23 cellular contexts compared by ENCODE assay signal in the genomic region with DNA sequence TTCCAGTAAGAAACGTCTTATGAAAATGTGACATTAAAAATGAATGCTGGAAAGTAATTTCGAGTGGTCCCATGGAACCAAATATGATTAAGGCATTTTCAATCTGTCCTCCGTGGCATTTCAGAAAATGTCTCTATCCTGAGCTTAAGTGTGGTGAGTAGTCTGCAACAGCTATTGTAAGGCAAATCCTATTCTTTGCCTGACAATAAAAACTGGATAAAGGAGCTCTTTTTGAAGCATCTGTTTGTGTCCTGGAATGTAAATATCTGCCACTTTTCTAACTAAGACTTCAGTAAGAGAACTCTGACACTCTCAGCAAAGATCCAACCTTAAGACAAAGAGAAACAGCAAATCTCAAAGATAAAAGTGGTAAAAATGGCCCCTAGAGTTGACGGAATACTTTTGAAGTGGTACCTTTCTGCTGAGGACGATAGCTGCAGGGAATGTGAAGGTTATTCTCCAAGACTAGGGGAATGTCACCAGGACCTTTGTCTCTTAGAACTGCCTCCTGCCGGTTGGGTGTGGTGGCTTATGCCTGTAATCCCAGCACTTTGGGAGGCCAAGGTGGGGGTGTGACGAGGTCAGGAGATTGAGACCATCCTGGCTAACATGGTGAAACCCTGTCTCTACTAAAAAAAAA.
A peak's percentile ranks its signal among the peaks of the same experiment; 100 is the strongest.
DNase-seq lines count a peak whose midpoint lies in the region; ATAC-seq, FAIRE-seq and TF ChIP-seq lines count a peak whose summit lies in the region.
"Had no signal": no experiment of that assay in that cellular context is flagged by ENCODE, and none has a peak within 500 bp of the region (broad histone marks: within the 10 kb centered on the region; RNA-seq: fewer than 3 reads in every experiment).

No MANE protein-coding gene starts in this region.

- H3K4me1 ChIP-seq in HAP-1 (peaks cover 21% of the 10 kb centered on the region), H1 (replicated peaks in 1 of 4; ENCODE audit: control insufficient read depth in 3 of 4, insufficient read depth in 4 of 4, low read length in 3 of 4) (peaks cover 2 to 21% (median 11%) of the 10 kb centered on the region in 4 experiments; a peak in 4 of 7 replicates), left ventricle myocardium inferior (no peaks in the 10 kb centered on the region)
- H3K4me1 ChIP-seq: A549; BLaER1 treated with 17β-estradiol and CSF1 and Interleukin-3, amounts not matched to agents 10 nM and 100 nM had no signal

- intact Hi-C loops in left ventricle myocardium inferior (cut with micrococcal nuclease), result no loop called here

- H3K9ac ChIP-seq in H1 (replicated peaks in 1 of 4; ENCODE audit: extremely low read depth in 1 of 4, low read depth in 3 of 4, low read length in 3 of 4), result no peak overlapping the region
- H3K9ac ChIP-seq: BLaER1 treated with 17β-estradiol and CSF1 and Interleukin-3, amounts not matched to agents 10 nM and 100 nM had no signal

- no peak overlapping the region for H4K8ac ChIP-seq in H1 (ENCODE audit: extremely low read depth, insufficient read depth, low read length)

- peak overlapping the region; percentile 94 for H4K91ac ChIP-seq in H1 (replicated peaks; ENCODE audit: insufficient read length, low read length)

- no peak overlapping the region for H2BK15ac ChIP-seq in H1 (ENCODE audit: low read length)

- H4K5ac ChIP-seq in H1 (ENCODE audit: insufficient read length, low read depth, low read length), result no peak overlapping the region

- H3K79me1 ChIP-seq in H1 (ENCODE audit: low read depth, low read length), result no peaks in the 10 kb centered on the region

- no peak overlapping the region for H3K4ac ChIP-seq in H1 (replicated peaks; ENCODE audit: insufficient read length, low read depth, low read length)

- no peak for TF ChIP-seq RAD21 in H1 (IDR thresholded peaks at IDR 0.05 in 1 of 2, conservative IDR thresholded peaks at IDR 0.05 in 1 of 2; ENCODE audit: low read depth in 2 of 2, low read length in 2 of 2)

- H3K4me2 ChIP-seq in H1 (ENCODE audit: insufficient read depth in 1 of 2, low read depth in 2 of 2, low read length in 2 of 2), result peak overlapping the region; percentile 18 to 30; a peak in 3 of 4 replicates
- H3K4me2 ChIP-seq: A549; BLaER1 treated with 17β-estradiol and CSF1 and Interleukin-3, amounts not matched to agents 10 nM and 100 nM had no signal

- H2BK12ac ChIP-seq in H1 (ENCODE audit: low read depth, low read length), result peak overlapping the region; percentile 100; the same call in 1 of the 2 replicates

- H3K9me3 ChIP-seq in HAP-1, result no peaks in the 10 kb centered on the region
- no peaks in the 10 kb centered on the region for H3K9me3 ChIP-seq in H1 (ENCODE audit: insufficient read depth in 2 of 2, low read depth in 1 of 2, low read length in 1 of 2)
- no peaks in the 10 kb centered on the region for H3K9me3 ChIP-seq in left ventricle myocardium inferior (replicated peaks)
- H3K9me3 ChIP-seq in T-helper 17 cell (ENCODE audit: control insufficient read depth, low read length, poor library complexity, severe bottlenecking), result no peaks in the 10 kb centered on the region
- H3K9me3 ChIP-seq: A549; BLaER1 treated with 17β-estradiol and CSF1 and Interleukin-3, amounts not matched to agents 10 nM and 100 nM; MG63 had no signal

- POLR2A ChIA-PET in H1 (lab: Charles Lee; ENCODE audit: partially characterized antibody), result interaction anchor here (0.6 kb wide), 2 partner anchors 147 to 1597 kb away, joined by 3 to 4 read pairs; no protein-coding TSS in a partner anchor

- no peak for TF ChIP-seq POLR2A in H1 (IDR thresholded peaks at IDR 0.05; ENCODE audit: control extremely low read depth in 1 of 2, low read depth in 2 of 2, low read length in 2 of 2)

- peak overlapping the region; percentile 100 for H2BK5ac ChIP-seq in H1 (ENCODE audit: low read depth, low read length)

- no peak overlapping the region for H3K4me3 Mint-ChIP-seq in T-helper 17 cell
- H3K4me3 Mint-ChIP-seq: CD4-positive, alpha-beta T cell had no signal

- H2AK5ac ChIP-seq in H1 (ENCODE audit: low read depth, low read length), result no peak overlapping the region; the same call in 1 of the 2 replicates

- H2BK20ac ChIP-seq in H1 (ENCODE audit: low read length), result no peak overlapping the region

- TF ChIP-seq EP300 in H1 (IDR thresholded peaks at IDR 0.05; ENCODE audit: borderline replicate concordance in 1 of 2, low read depth in 2 of 2, low read length in 2 of 2), result no peak

- ATAC-seq in T-helper 17 cell, result no peak
- ATAC-seq: A549 had no signal

- in situ Hi-C loops in HAP-1 (cut with MboI; ENCODE audit: low sequenced_read_pairs) (no loop called here), G401 (cut with HindIII; ENCODE audit: low sequenced_read_pairs) (no loop called here)

- TF ChIP-seq CTCF in H1 (IDR thresholded peaks at IDR 0.05; ENCODE audit: control extremely low read depth in 1 of 3, insufficient read depth in 1 of 3, low read depth in 1 of 3, low read length in 3 of 3) (no peak), left ventricle myocardium inferior (IDR thresholded peaks at IDR 0.05; ENCODE audit: borderline replicate concordance) (no peak)

- no peak overlapping the region for H3K56ac ChIP-seq in H1 (replicated peaks; ENCODE audit: insufficient read length, low read depth, low read length)

- no peaks in the 10 kb centered on the region for H3K27me3 ChIP-seq in HAP-1 (ENCODE audit: low read depth)
- no peaks in the 10 kb centered on the region for H3K27me3 ChIP-seq in H1 (replicated peaks in 1 of 4; ENCODE audit: control insufficient read depth in 3 of 4, extremely low read depth in 1 of 4, insufficient read depth in 3 of 4, low read length in 3 of 4)
- no peaks in the 10 kb centered on the region for H3K27me3 ChIP-seq in left ventricle myocardium inferior (ENCODE audit: low read depth)
- H3K27me3 ChIP-seq: BLaER1 treated with 17β-estradiol and CSF1 and Interleukin-3, amounts not matched to agents 10 nM and 100 nM; MG63 had no signal

- H2BK120ac ChIP-seq in H1 (replicated peaks; ENCODE audit: low read depth, low read length), result peak overlapping the region; percentile 52

- CTCF ChIA-PET in H1 (lab: Charles Lee; ENCODE audit: partially characterized antibody), result interaction anchor here (2.5 kb wide), 1 partner anchor 514 kb away, joined by 9 read pairs; no protein-coding TSS in a partner anchor

- H3K23me2 ChIP-seq in H1 (ENCODE audit: low read depth, low read length), result no peaks in the 10 kb centered on the region

- H3K4me1 Mint-ChIP-seq in T-helper 17 cell, result no peaks in the 10 kb centered on the region

- no peaks in the 10 kb centered on the region for H4K20me1 ChIP-seq in H1 (replicated peaks in 1 of 2; ENCODE audit: control insufficient read depth in 1 of 2, insufficient read depth in 2 of 2, low read length in 2 of 2)
- H4K20me1 ChIP-seq: BLaER1 treated with 17β-estradiol and CSF1 and Interleukin-3, amounts not matched to agents 10 nM and 100 nM had no signal

- no peak for FAIRE-seq in H1 (lab: Jason Lieb, UNC)
- FAIRE-seq: A549, GM12891 had no signal

- no peak overlapping the region for H2AFZ ChIP-seq in H1 (ENCODE audit: low read length)

- H3K14ac ChIP-seq in H1 (ENCODE audit: insufficient read length), result no peak overlapping the region

- H3K36me3 Mint-ChIP-seq in T-helper 17 cell (ENCODE audit: low read depth), result no peaks in the 10 kb centered on the region

- H3K4me3 ChIP-seq in HAP-1 (no peak overlapping the region), H1 (ENCODE audit: extremely low read depth in 1 of 4, insufficient read depth in 2 of 4, low read depth in 3 of 4, low read length in 4 of 4) (peak overlapping the region in 1 of 4 experiments; percentile 13; a peak in 1 of 8 replicates), left ventricle myocardium inferior (no peak overlapping the region)
- H3K4me3 ChIP-seq: A549; BLaER1 treated with 17β-estradiol and CSF1 and Interleukin-3, amounts not matched to agents 10 nM and 100 nM; MG63 had no signal

- no peak overlapping the region for H3K27ac Mint-ChIP-seq in T-helper 17 cell
- H3K27ac Mint-ChIP-seq: CD4-positive, alpha-beta T cell had no signal

- H3K36me3 ChIP-seq in HAP-1 (replicated peaks), result no peaks in the 10 kb centered on the region
- no peaks in the 10 kb centered on the region for H3K36me3 ChIP-seq in H1 (ENCODE audit: control insufficient read depth in 2 of 4, insufficient read depth in 4 of 4, low read length in 3 of 4)
- H3K36me3 ChIP-seq in left ventricle myocardium inferior, result no peaks in the 10 kb centered on the region
- H3K36me3 ChIP-seq: BLaER1 treated with 17β-estradiol and CSF1 and Interleukin-3, amounts not matched to agents 10 nM and 100 nM; MG63 had no signal

- H3K23ac ChIP-seq in H1 (ENCODE audit: insufficient read length), result no peak overlapping the region

- no peaks in the 10 kb centered on the region for H3K79me2 ChIP-seq in H1 (ENCODE audit: control insufficient read depth in 1 of 2, insufficient read depth in 2 of 2, low read length in 2 of 2)

- H3K27me3 Mint-ChIP-seq in T-helper 17 cell, result no peaks in the 10 kb centered on the region
- H3K27me3 Mint-ChIP-seq: CD4-positive, alpha-beta T cell had no signal

- H3K18ac ChIP-seq in H1 (ENCODE audit: extremely low read depth, low read length), result peak overlapping the region; percentile 84; the same call in 1 of the 2 replicates

- H3K27ac ChIP-seq in H1 (ENCODE audit: low read depth, low read length), result no peak overlapping the region; the same call in 1 of the 2 replicates
- H3K27ac ChIP-seq in left ventricle myocardium inferior (replicated peaks), result no peak overlapping the region
- H3K27ac ChIP-seq: A549; BLaER1 treated with 17β-estradiol and CSF1 and Interleukin-3, amounts not matched to agents 10 nM and 100 nM had no signal

- WGBS in H1 (ENCODE audit: extremely low coverage in 1 of 2, insufficient coverage in 1 of 2, insufficient read length in 1 of 2, insufficient replicate concordance in 2 of 2, low coverage in 1 of 2, low lambda C conversion rate in 2 of 2, missing lambda C conversion rate in 1 of 2), 2 experiments, result 42% methylated on average over 7 of the region's 7 CpGs; no CpG with 5 or more reads in 1 of the 2 experiments

- DNase-seq in HAP-1 (ENCODE audit: low spot score in 2 of 2), result peak; percentile 62 to 88
- no peak for DNase-seq in H1 (ENCODE audit: low read depth in 1 of 2, low spot score in 2 of 2)
- DNase-seq in iPS-NIHi11 (ENCODE audit: low spot score), result peak; percentile 51
- no peak for DNase-seq in G401 (ENCODE audit: low spot score)
- DNase-seq in left ventricle myocardium inferior, result no peak
- no peak for DNase-seq in T-helper 17 cell
- DNase-seq in activated CD4-positive, CD25-positive, alpha-beta regulatory T cell treated with anti-CD3 and anti-CD28 coated beads, Interleukin-2, amount 50 U/mL, for 72 hours, result no peak
- DNase-seq: AML-193; CD4-positive, alpha-beta T cell; COR-L47; GF-D8; GOT3; KBM-7; MG63; NCI-H1105 treated with DMSO at 0.1 percent for 48 hours; NCI-H2029; NCI-H446 treated with DMSO at 0.1 percent for 48 hours; NCI-H526; RPMI8226; SHP77 had no signal

TF ChIP-seq in H1, 55 proteins besides CTCF, POLR2A, EP300 and RAD21:
- TF ChIP-seq TEAD4 (IDR thresholded peaks at IDR 0.05; ENCODE audit: low read depth, low read length) (peak; percentile 37; the same call in 1 of the 2 replicates), KDM5A (IDR thresholded peaks at IDR 0.05; ENCODE audit: low read length) (no peak), ASH2L (IDR thresholded peaks at IDR 0.05; ENCODE audit: low read length) (peak; percentile 60), RFX5 (IDR thresholded peaks at IDR 0.05; ENCODE audit: borderline replicate concordance, low read depth, low read length) (no peak), MAFK (IDR thresholded peaks at IDR 0.05; ENCODE audit: low read depth, low read length) (no peak), SIRT6 (IDR thresholded peaks at IDR 0.05; ENCODE audit: low read length) (no peak)

Comparison
In these comparisons a context has a peak if more than half of its experiments do, and no peak if none do; other contexts are left out.
1. DNase-seq: peak in HAP-1 (2 of 2) and iPS-NIHi11 (single experiment); none in H1 (0 of 2), G401 (single experiment), left ventricle myocardium inferior (single experiment), T-helper 17 cell (0 of 3) and activated CD4-positive, CD25-positive, alpha-beta regulatory T cell treated with anti-CD3 and anti-CD28 coated beads, Interleukin-2, amount 50 U/mL, for 72 hours (single experiment).